ENCODE assay signal across 1 cellular context in genomic region chr7:130134106-130134636, GRCh38.
TF ChIP-seq lines count a peak whose summit lies in the region.

No MANE protein-coding gene starts in this region.

TF ChIP-seq in H1, 55 proteins besides CTCF, POLR2A, EP300 and RAD21 (continued from another document):
- TF ChIP-seq CBX5 (IDR thresholded peaks at IDR 0.05; ENCODE audit: low read depth, low read length) (no peak), KDM1A (IDR thresholded peaks at IDR 0.05; ENCODE audit: borderline replicate concordance, low read length) (no peak), EZH2 (IDR thresholded peaks at IDR 0.05; ENCODE audit: low read depth, low read length, severe bottlenecking) (no peak), TBP (IDR thresholded peaks at IDR 0.05; ENCODE audit: low read depth, low read length) (no peak), RBBP5 (IDR thresholded peaks at IDR 0.05; ENCODE audit: borderline replicate concordance, low read depth, low read length) (no peak), RFX5 (IDR thresholded peaks at IDR 0.05; ENCODE audit: borderline replicate concordance, low read depth, low read length) (no peak), GTF2F1 (IDR thresholded peaks at IDR 0.05; ENCODE audit: borderline replicate concordance, low read depth, low read length) (no peak), SIN3A (conservative IDR thresholded peaks at IDR 0.05 in 1 of 2, IDR thresholded peaks at IDR 0.05 in 1 of 2; ENCODE audit: low read depth in 1 of 2, low read length in 2 of 2) (no peak), CEBPB (IDR thresholded peaks at IDR 0.05; ENCODE audit: low read depth, low read length) (no peak), PHF8 (conservative IDR thresholded peaks at IDR 0.05; ENCODE audit: low read depth, low read length) (no peak), BRCA1 (IDR thresholded peaks at IDR 0.05; ENCODE audit: low read depth, low read length) (no peak), POU5F1 (IDR thresholded peaks at IDR 0.05; ENCODE audit: low read depth, low read length) (no peak), SUZ12 (IDR thresholded peaks at IDR 0.05; ENCODE audit: low read length) (no peak), BACH1 (IDR thresholded peaks at IDR 0.05; ENCODE audit: low read length) (no peak), SRF (IDR thresholded peaks at IDR 0.05; ENCODE audit: low read depth, low read length) (no peak), JUN (IDR thresholded peaks at IDR 0.05; ENCODE audit: low read depth, low read length) (no peak)
